11 cellular contexts compared by ENCODE assay signal in genomic region chr7:157271315-157271990, GRCh38.
DNase-seq lines count a peak whose midpoint lies in the region; ATAC-seq and TF ChIP-seq lines count a peak whose summit lies in the region.
"Had no signal": no experiment of that assay in that cellular context is flagged by ENCODE, and none has a peak within 500 bp of the region (broad histone marks: within the 10 kb centered on the region; RNA-seq: fewer than 3 reads in every experiment).

No MANE protein-coding gene starts in this region.

- no peak for DNase-seq in CD8-positive, alpha-beta T cell
- DNase-seq in T-helper 17 cell = no peak
- peak; percentile 64 for DNase-seq in fibroblast of mammary gland (ENCODE audit: low read depth)
- peak; percentile 64 for DNase-seq in sigmoid colon
- DNase-seq in DMS153 (lab: John Stamatoyannopoulos, UW) = no peak
- DNase-seq in pons (ENCODE audit: low spot score) = no peak
- DNase-seq in NCI-H1694 treated with DMSO at 0.1 percent for 48 hours (lab: John Stamatoyannopoulos, UW) = no peak
- DNase-seq: activated CD4-positive, alpha-beta T cell treated with anti-CD3 and anti-CD28 coated beads for 4 hours; PC-9 had no signal

- peaks cover 40% of the 10 kb centered on the region for H3K36me3 Mint-ChIP-seq in CD8-positive, alpha-beta T cell
- peaks cover 4% of the 10 kb centered on the region for H3K36me3 Mint-ChIP-seq in T-helper 17 cell (ENCODE audit: low read depth)

- no peak overlapping the region for H3K4me3 Mint-ChIP-seq in CD8-positive, alpha-beta T cell
- peak overlapping the region; percentile 58 for H3K4me3 Mint-ChIP-seq in T-helper 17 cell

- H3K9me3 Mint-ChIP-seq in CD8-positive, alpha-beta T cell = no peaks in the 10 kb centered on the region

- no peak overlapping the region for H3K27ac ChIP-seq in CD8-positive, alpha-beta T cell (ENCODE audit: low read depth, low read length)
- H3K27ac ChIP-seq in sigmoid colon = peak overlapping the region; percentile 62 to 78 (median 74)
- H3K27ac ChIP-seq: PC-9 had no signal

- TF ChIP-seq EP300 in sigmoid colon (IDR thresholded peaks at IDR 0.05) = no peak

- H3K27me3 ChIP-seq in CD8-positive, alpha-beta T cell (ENCODE audit: insufficient read depth, low read length) = no peaks in the 10 kb centered on the region
- no peaks in the 10 kb centered on the region for H3K27me3 ChIP-seq in sigmoid colon
- H3K27me3 ChIP-seq: left lung had no signal

- no peaks in the 10 kb centered on the region for H3K9me3 ChIP-seq in CD8-positive, alpha-beta T cell (ENCODE audit: low read length)
- H3K9me3 ChIP-seq in T-helper 17 cell (ENCODE audit: control insufficient read depth, low read length, poor library complexity, severe bottlenecking) (no peaks in the 10 kb centered on the region), sigmoid colon (no peaks in the 10 kb centered on the region)
- H3K9me3 ChIP-seq: left lung had no signal

- POLR2A ChIA-PET in CD8-positive, alpha-beta T cell (lab: Charles Lee) = no interaction called here

- H3K4me3 ChIP-seq in CD8-positive, alpha-beta T cell (ENCODE audit: low read depth, low read length) = no peak overlapping the region
- H3K4me3 ChIP-seq in fibroblast of mammary gland (ENCODE audit: control insufficient read depth, low read depth, low read length) (no peak overlapping the region), sigmoid colon (no peak overlapping the region)
- H3K4me3 ChIP-seq: left lung, PC-9 had no signal

- H3K27ac Mint-ChIP-seq in CD8-positive, alpha-beta T cell = peak overlapping the region; percentile 42
- H3K27ac Mint-ChIP-seq in T-helper 17 cell = peak overlapping the region; percentile 94

- CTCF ChIA-PET in CD8-positive, alpha-beta T cell (lab: Charles Lee) = interaction anchor here (0.6 to 4.5 kb wide), 4 partner anchors 11 to 71 kb away, joined by 3 to 15 read pairs (median 4); no protein-coding TSS in a partner anchor

- WGBS in sigmoid colon, 2 donors = 90 to 93% methylated on average over 15 of the region's 15 CpGs

- peaks cover 14% of the 10 kb centered on the region for H3K36me3 ChIP-seq in CD8-positive, alpha-beta T cell (ENCODE audit: insufficient read depth, low read length)
- H3K36me3 ChIP-seq in sigmoid colon = peaks cover 0 to 43% (median 18%) of the 10 kb centered on the region in 4 donors

- H3K4me1 Mint-ChIP-seq in CD8-positive, alpha-beta T cell (ENCODE audit: low read depth) = peaks cover 11% of the 10 kb centered on the region
- peaks cover 40% of the 10 kb centered on the region for H3K4me1 Mint-ChIP-seq in T-helper 17 cell

- TF ChIP-seq POLR2A in sigmoid colon (IDR thresholded peaks at IDR 0.05) = no peak

- H3K4me1 ChIP-seq in CD8-positive, alpha-beta T cell (ENCODE audit: insufficient read depth, low read length) = peaks cover 7% of the 10 kb centered on the region
- peaks cover 0 to 27% (median 24%) of the 10 kb centered on the region in 4 donors for H3K4me1 ChIP-seq in sigmoid colon

- H3K27me3 Mint-ChIP-seq in CD8-positive, alpha-beta T cell (ENCODE audit: low read depth) = no peaks in the 10 kb centered on the region
- H3K27me3 Mint-ChIP-seq in T-helper 17 cell = no peaks in the 10 kb centered on the region

- intact Hi-C loops in CD8-positive, alpha-beta T cell (cut with DNase I, micrococcal nuclease) = loop anchor here in 1 of 2 experiments (5.0 kb wide), 1 partner anchor 1474 kb away; no protein-coding TSS in a partner anchor
- intact Hi-C loops in sigmoid colon (cut with DNase I) = loop anchor here (2.0 to 5.0 kb wide), 4 partner anchors 65 to 379 kb away; partner anchors contain the start of genes DNAJB6, LMBR1 and UBE3C

- TF ChIP-seq CTCF in CD8-positive, alpha-beta T cell (IDR thresholded peaks at IDR 0.05) = no peak
- TF ChIP-seq CTCF in fibroblast of mammary gland (conservative IDR thresholded peaks at IDR 0.05; ENCODE audit: control insufficient read depth, insufficient read depth, low read depth, low read length) = no peak
- no peak for TF ChIP-seq CTCF in sigmoid colon (IDR thresholded peaks at IDR 0.05)

- no peak for ATAC-seq in CD8-positive, alpha-beta T cell
- ATAC-seq in T-helper 17 cell (no peak), GM18519 (IDR thresholded peaks at IDR 0.05; ENCODE audit: low FRiP score, unreplicated experiment) (no peak)

Comparison
In these comparisons a context has a peak if more than half of its experiments do, and no peak if none do; other contexts are left out.
1. DNase-seq: peak in fibroblast of mammary gland (single experiment) and sigmoid colon (single experiment); none in CD8-positive, alpha-beta T cell (0 of 7), T-helper 17 cell (0 of 3), DMS153 (single experiment), pons (single experiment) and NCI-H1694 treated with DMSO at 0.1 percent for 48 hours (single experiment).